Comparison of ENCODE assay signal across 18 cellular contexts in genomic region chr3:94360982-94361381, GRCh38.
DNase-seq lines count a peak whose midpoint lies in the region; ATAC-seq, FAIRE-seq and TF ChIP-seq lines count a peak whose summit lies in the region.
"Had no signal": no experiment of that assay in that cellular context is flagged by ENCODE, and none has a peak within 500 bp of the region (broad histone marks: within the 10 kb centered on the region; RNA-seq: fewer than 3 reads in every experiment).

No MANE protein-coding gene starts in this region.

- POLR2A ChIA-PET in HepG2 (lab: Yijun Ruan, JAX), result no interaction called here

- H3K9me3 ChIP-seq in right lobe of liver, result no peaks in the 10 kb centered on the region
- H3K9me3 ChIP-seq in HepG2 (ENCODE audit: low read length), result no peaks in the 10 kb centered on the region
- H3K9me3 ChIP-seq: Caco-2, esophagus squamous epithelium, suprapubic skin had no signal

- BruUV-seq in HepG2 (replicated peaks; lab: Mats Ljungman, UMichigan), result no TSS peak

- ATAC-seq in right lobe of liver (peak; percentile 38 to 52 (median 45)), HepG2 (no peak), foreskin keratinocyte (peak; percentile 46)
- no peak for ATAC-seq in stimulated activated naive CD8-positive, alpha-beta T cell treated with anti-CD3 and anti-CD28 coated beads, Interleukin-15, amount 100 ng/mL, for 72 hours
- ATAC-seq: activated CD8-positive, alpha-beta memory T cell treated with anti-CD3 and anti-CD28 coated beads, Interleukin-2, amount 10 ng/mL, durations not matched to agents 7 days and 5 days; WTC11 had no signal

- H3K4me1 Mint-ChIP-seq in stimulated activated naive CD8-positive, alpha-beta T cell treated with anti-CD3 and anti-CD28 coated beads, Interleukin-15, amount 100 ng/mL, for 72 hours, result no peaks in the 10 kb centered on the region
- H3K4me1 Mint-ChIP-seq: activated CD8-positive, alpha-beta memory T cell treated with anti-CD3 and anti-CD28 coated beads, Interleukin-2, amount 10 ng/mL, durations not matched to agents 7 days and 5 days; WTC11 had no signal

- no peaks in the 10 kb centered on the region for H3K4me1 ChIP-seq in right lobe of liver
- H3K4me1 ChIP-seq in HepG2 (ENCODE audit: insufficient read depth, low read length), result no peaks in the 10 kb centered on the region
- no peaks in the 10 kb centered on the region for H3K4me1 ChIP-seq in foreskin keratinocyte
- H3K4me1 ChIP-seq: Caco-2 had no signal

- H3K27ac Mint-ChIP-seq in stimulated activated naive CD8-positive, alpha-beta T cell treated with anti-CD3 and anti-CD28 coated beads, Interleukin-15, amount 100 ng/mL, for 72 hours, result no peak overlapping the region
- H3K27ac Mint-ChIP-seq: activated CD8-positive, alpha-beta memory T cell treated with anti-CD3 and anti-CD28 coated beads, Interleukin-2, amount 10 ng/mL, durations not matched to agents 7 days and 5 days; activated naive CD8-positive, alpha-beta T cell; nephron; WTC11 had no signal

- H2AFZ ChIP-seq in HepG2 (ENCODE audit: low read length), result no peak overlapping the region

- no peak for TF ChIP-seq RAD21 in HepG2 (CRISPR knock-in tag; IDR thresholded peaks at IDR 0.05)

- TF ChIP-seq EP300 in HepG2 (IDR thresholded peaks at IDR 0.05; ENCODE audit: low read depth in 2 of 2, low read length in 2 of 2) (no peak), HepG2 (CRISPR knock-in tag; IDR thresholded peaks at IDR 0.05; ENCODE audit: borderline replicate concordance) (no peak)

- no peak for FAIRE-seq in HepG2 (lab: Jason Lieb, UNC)

- no peaks in the 10 kb centered on the region for H3K27me3 ChIP-seq in right lobe of liver
- H3K27me3 ChIP-seq in HepG2 (ENCODE audit: control insufficient read depth in 1 of 2, insufficient read depth in 2 of 2, low read length in 2 of 2), result no peaks in the 10 kb centered on the region
- no peaks in the 10 kb centered on the region for H3K27me3 ChIP-seq in foreskin keratinocyte
- H3K27me3 ChIP-seq: esophagus squamous epithelium, suprapubic skin had no signal

- H3K9me3 Mint-ChIP-seq in stimulated activated naive CD8-positive, alpha-beta T cell treated with anti-CD3 and anti-CD28 coated beads, Interleukin-15, amount 100 ng/mL, for 72 hours, result peaks cover 0 to 17% of the 10 kb centered on the region in 2 donors
- H3K9me3 Mint-ChIP-seq: nephron had no signal

- H3K4me3 Mint-ChIP-seq in stimulated activated naive CD8-positive, alpha-beta T cell treated with anti-CD3 and anti-CD28 coated beads, Interleukin-15, amount 100 ng/mL, for 72 hours, result no peak overlapping the region
- H3K4me3 Mint-ChIP-seq: activated CD8-positive, alpha-beta memory T cell treated with anti-CD3 and anti-CD28 coated beads, Interleukin-2, amount 10 ng/mL, durations not matched to agents 7 days and 5 days; activated naive CD8-positive, alpha-beta T cell; nephron; WTC11 had no signal

- no peaks in the 10 kb centered on the region for H3K36me3 ChIP-seq in right lobe of liver
- no peaks in the 10 kb centered on the region for H3K36me3 ChIP-seq in HepG2 (replicated peaks in 1 of 2; ENCODE audit: control insufficient read depth in 1 of 2, insufficient read depth in 2 of 2, low read length in 2 of 2)
- H3K36me3 ChIP-seq: esophagus squamous epithelium, suprapubic skin had no signal

- no peaks in the 10 kb centered on the region for H4K20me1 ChIP-seq in HepG2 (ENCODE audit: insufficient read depth, low read length)

- CTCF ChIA-PET in HepG2 (lab: Yijun Ruan, JAX; ENCODE audit: low intra/inter-chr PET ratio, low total read pairs), result no interaction called here

- H3K4me2 ChIP-seq in HepG2 (ENCODE audit: low read depth, low read length), result no peak overlapping the region
- H3K4me2 ChIP-seq: smooth muscle cell had no signal

- no peak overlapping the region for H3K27ac ChIP-seq in right lobe of liver
- H3K27ac ChIP-seq in HepG2 (ENCODE audit: extremely low read length, insufficient read depth, low read length), result no peak overlapping the region
- H3K27ac ChIP-seq in foreskin keratinocyte, result no peak overlapping the region
- H3K27ac ChIP-seq: coronary artery, esophagus squamous epithelium, suprapubic skin had no signal

- TF ChIP-seq CTCF in right lobe of liver (IDR thresholded peaks at IDR 0.05), result no peak
- no peak for TF ChIP-seq CTCF in HepG2 (CRISPR knock-in tag; IDR thresholded peaks at IDR 0.05)
- no peak for TF ChIP-seq CTCF in foreskin keratinocyte (conservative IDR thresholded peaks at IDR 0.05)

- no peak for DNase-seq in right lobe of liver
- no peak for DNase-seq in HepG2 (ENCODE audit: low spot score)
- peak; percentile 1 to 13 for DNase-seq in foreskin keratinocyte
- DNase-seq in occipital lobe (lab: John Stamatoyannopoulos, UW), result peak; percentile 4
- no peak for DNase-seq in stimulated activated naive CD8-positive, alpha-beta T cell treated with anti-CD3 and anti-CD28 coated beads, Interleukin-15, amount 100 ng/mL, for 72 hours
- no peak for DNase-seq in NCI-H2107 (lab: John Stamatoyannopoulos, UW)
- no peak for DNase-seq in NCI-H345 (lab: John Stamatoyannopoulos, UW)
- DNase-seq in stimulated activated naive CD4-positive, alpha-beta T cell (lab: John Stamatoyannopoulos, UW), result no peak
- DNase-seq: activated CD8-positive, alpha-beta memory T cell treated with anti-CD3 and anti-CD28 coated beads, Interleukin-2, amount 10 ng/mL, durations not matched to agents 7 days and 5 days; Caco-2; esophagus squamous epithelium; NCI-H2171 treated with DMSO at 0.1 percent for 48 hours had no signal

- no peaks in the 10 kb centered on the region for H3K27me3 Mint-ChIP-seq in stimulated activated naive CD8-positive, alpha-beta T cell treated with anti-CD3 and anti-CD28 coated beads, Interleukin-15, amount 100 ng/mL, for 72 hours
- H3K27me3 Mint-ChIP-seq: activated CD8-positive, alpha-beta memory T cell treated with anti-CD3 and anti-CD28 coated beads, Interleukin-2, amount 10 ng/mL, durations not matched to agents 7 days and 5 days; activated naive CD8-positive, alpha-beta T cell had no signal

- H3K4me3 ChIP-seq in right lobe of liver, result no peak overlapping the region
- H3K4me3 ChIP-seq in HepG2 (replicated peaks in 1 of 3; ENCODE audit: insufficient read depth in 1 of 3, low read depth in 2 of 3, low read length in 3 of 3), result no peak overlapping the region
- H3K4me3 ChIP-seq: coronary artery, esophagus squamous epithelium, smooth muscle cell, suprapubic skin had no signal

- TF ChIP-seq POLR2A in right lobe of liver (IDR thresholded peaks at IDR 0.05), result no peak
- no peak for TF ChIP-seq POLR2A in HepG2 (IDR thresholded peaks at IDR 0.05; ENCODE audit: insufficient read depth in 1 of 2, low read depth in 2 of 2, low read length in 2 of 2)

- no peak overlapping the region for H3K9ac ChIP-seq in HepG2 (ENCODE audit: insufficient read depth, low read depth, low read length)

- intact Hi-C loops in right lobe of liver (cut with DNase I), result no loop called here
- intact Hi-C loops in HepG2 (cut with micrococcal nuclease; ENCODE audit: unreplicated experiment), result no loop called here

- in situ Hi-C loops in HepG2 (cut with HindIII; ENCODE audit: extremely low pct_ligation_motif_present, low pct_unique_long_range_greater_than_20kb), result no loop called here

- no peaks in the 10 kb centered on the region for H3K79me2 ChIP-seq in HepG2 (ENCODE audit: insufficient read depth, low read length)

TF ChIP-seq in HepG2, 621 proteins besides CTCF, POLR2A, EP300 and RAD21 (continues in another document):
- TF ChIP-seq ZNF512B (CRISPR knock-in tag; IDR thresholded peaks at IDR 0.05; ENCODE audit: borderline replicate concordance) (no peak), GPN1 (CRISPR knock-in tag; IDR thresholded peaks at IDR 0.05; ENCODE audit: borderline replicate concordance) (no peak), ZSCAN30 (CRISPR knock-in tag; IDR thresholded peaks at IDR 0.05) (no peak), ZFP91 (CRISPR knock-in tag; IDR thresholded peaks at IDR 0.05; ENCODE audit: borderline replicate concordance) (no peak), ZNF720 (CRISPR knock-in tag; IDR thresholded peaks at IDR 0.05) (no peak), ZNF34 (CRISPR knock-in tag; IDR thresholded peaks at IDR 0.05; ENCODE audit: borderline replicate concordance) (no peak), GZF1 (CRISPR knock-in tag; IDR thresholded peaks at IDR 0.05) (no peak), MBNL3 (CRISPR knock-in tag; conservative IDR thresholded peaks at IDR 0.05) (no peak), ZNF354B (CRISPR knock-in tag; IDR thresholded peaks at IDR 0.05) (no peak)

Comparison
In these comparisons a context has a peak if more than half of its experiments do, and no peak if none do; other contexts are left out.
1. ATAC-seq: peak in right lobe of liver (4 of 4) and foreskin keratinocyte (single experiment); none in HepG2 (single experiment) and stimulated activated naive CD8-positive, alpha-beta T cell treated with anti-CD3 and anti-CD28 coated beads, Interleukin-15, amount 100 ng/mL, for 72 hours (single experiment).
2. DNase-seq: peak in foreskin keratinocyte (2 of 2) and occipital lobe (single experiment); none in right lobe of liver (0 of 3), HepG2 (single experiment), stimulated activated naive CD8-positive, alpha-beta T cell treated with anti-CD3 and anti-CD28 coated beads, Interleukin-15, amount 100 ng/mL, for 72 hours (0 of 2), NCI-H2107 (single experiment), NCI-H345 (single experiment) and stimulated activated naive CD4-positive, alpha-beta T cell (0 of 6).